9 cellular contexts compared by ENCODE assay signal in the genomic region with DNA sequence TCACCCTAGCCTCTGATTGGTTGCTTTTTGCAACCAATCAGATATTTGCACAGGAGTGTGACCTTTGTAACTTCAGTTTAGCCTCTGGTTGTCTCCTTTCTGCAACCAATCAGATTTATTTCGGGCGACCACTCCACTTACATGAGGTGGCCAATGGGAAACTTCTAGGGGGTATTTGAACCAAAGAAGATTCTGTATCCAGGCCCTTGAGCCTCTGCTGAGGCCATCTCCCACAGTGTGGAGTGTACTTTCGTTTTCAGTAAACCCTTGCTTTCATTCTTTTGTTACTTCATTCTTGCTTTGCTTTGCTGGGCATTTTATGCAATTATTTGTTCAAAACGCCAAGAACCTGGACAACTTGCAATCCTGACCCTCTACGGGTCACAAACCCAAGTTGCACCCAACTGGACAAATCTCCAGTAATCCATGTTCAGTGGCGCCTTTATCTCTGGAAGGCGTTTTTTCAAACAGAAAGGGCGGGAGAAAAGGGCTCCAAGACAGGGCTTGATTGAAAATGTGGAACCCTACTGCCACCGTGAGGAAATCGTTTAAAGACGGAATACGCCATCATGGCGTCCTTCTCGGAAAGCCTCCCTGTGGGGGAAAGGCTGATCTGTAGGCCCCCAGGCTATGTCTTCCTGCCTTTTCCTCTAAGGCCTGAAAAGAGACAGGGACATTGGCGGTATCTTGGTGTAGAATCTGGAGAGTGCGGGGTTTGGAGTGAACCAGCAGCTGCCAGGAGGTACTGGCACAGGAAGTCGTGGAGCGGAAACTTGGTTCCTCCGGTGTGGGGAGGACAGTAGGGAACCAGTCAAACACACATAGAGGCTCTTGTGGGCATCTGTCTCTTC.
DNase-seq lines count a peak whose midpoint lies in the region; ATAC-seq and TF ChIP-seq lines count a peak whose summit lies in the region.
"Had no signal": no experiment of that assay in that cellular context is flagged by ENCODE, and none has a peak within 500 bp of the region (broad histone marks: within the 10 kb centered on the region; RNA-seq: fewer than 3 reads in every experiment).

No MANE protein-coding gene starts in this region.

- DNase-seq in IMR-90 (peak; percentile 86), mammary epithelial cell (peak; percentile 78), gastrocnemius medialis (no peak), OCI-LY7 (ENCODE audit: low spot score) (no peak)
- no peak for DNase-seq in activated naive CD8-positive, alpha-beta T cell treated with anti-CD3 and anti-CD28 coated beads, Interleukin-2, amount 50 U/mL, for 24 hours

- TF ChIP-seq POLR2A in IMR-90 (IDR thresholded peaks at IDR 0.05; ENCODE audit: low read depth, low read length) (no peak), gastrocnemius medialis (IDR thresholded peaks at IDR 0.05) (no peak)

- in situ Hi-C loops in IMR-90 (cut with MboI; ENCODE audit: low sequenced_read_pairs) (no loop called here), mammary epithelial cell (cut with MboI; ENCODE audit: low sequenced_read_pairs in 2 of 2) (no loop called here), gastrocnemius medialis (cut with MboI; ENCODE audit: low sequenced_read_pairs in 4 of 4) (no loop called here)

- H3K56ac ChIP-seq in IMR-90 (ENCODE audit: extremely low read depth, insufficient read depth, low read length) = peak overlapping the region; percentile 97; the same call in 1 of the 2 replicates

- H4K20me1 ChIP-seq in IMR-90 (ENCODE audit: insufficient read depth, low read length) = no peaks in the 10 kb centered on the region
- H4K20me1 ChIP-seq in mammary epithelial cell (ENCODE audit: insufficient read depth, low read length) = no peaks in the 10 kb centered on the region
- no peaks in the 10 kb centered on the region for H4K20me1 ChIP-seq in OCI-LY7 (ENCODE audit: insufficient read depth, low read length)

- POLR2A ChIA-PET in IMR-90 (lab: Charles Lee; ENCODE audit: unreplicated experiment) = no interaction called here
- POLR2A ChIA-PET in OCI-LY7 (lab: Charles Lee) = no interaction called here

- no peaks in the 10 kb centered on the region for H3K9me1 ChIP-seq in IMR-90 (ENCODE audit: insufficient read depth, low read length)

- BruUV-seq in IMR-90 (replicated peaks; lab: Mats Ljungman, UMichigan) = no TSS peak
- no TSS peak for BruUV-seq in mammary epithelial cell (replicated peaks; lab: Mats Ljungman, UMichigan)
- no TSS peak for BruUV-seq in OCI-LY7 (replicated peaks; lab: Mats Ljungman, UMichigan)

- H2BK120ac ChIP-seq in IMR-90 (ENCODE audit: low read depth, low read length) = peak overlapping the region; percentile 100

- peak overlapping the region; percentile 99 for H3K27ac ChIP-seq in IMR-90 (ENCODE audit: insufficient read depth, low read length)
- peak overlapping the region; percentile 36 for H3K27ac ChIP-seq in mammary epithelial cell (ENCODE audit: insufficient read depth, low read depth, low read length)
- H3K27ac ChIP-seq in gastrocnemius medialis = peak overlapping the region in 2 of 4 donors; percentile 71 to 72
- H3K27ac ChIP-seq in OCI-LY7 (ENCODE audit: low read depth, low read length, poor library complexity, severe bottlenecking) = no peak overlapping the region
- H3K27ac ChIP-seq: epithelial cell of prostate had no signal

- peaks cover 8% of the 10 kb centered on the region for H3K9me3 Mint-ChIP-seq in activated naive CD8-positive, alpha-beta T cell treated with anti-CD3 and anti-CD28 coated beads, Interleukin-2, amount 50 U/mL, for 24 hours

- H3K23ac ChIP-seq in IMR-90 (ENCODE audit: low read depth, low read length) = peak overlapping the region; percentile 92

- H3K9me3 ChIP-seq in IMR-90 (ENCODE audit: control insufficient read depth, insufficient read depth, low read length) (peaks cover 4% of the 10 kb centered on the region; the same call in 1 of the 2 replicates), mammary epithelial cell (replicated peaks; ENCODE audit: insufficient read depth, low read length) (no peaks in the 10 kb centered on the region), gastrocnemius medialis (no peaks in the 10 kb centered on the region), OCI-LY7 (ENCODE audit: low read length) (no peaks in the 10 kb centered on the region)

- peak overlapping the region; percentile 95 for H2AFZ ChIP-seq in IMR-90 (replicated peaks; ENCODE audit: low read length, poor library complexity)
- H2AFZ ChIP-seq in mammary epithelial cell (ENCODE audit: low read depth, low read length) = peak overlapping the region; percentile 84
- no peak overlapping the region for H2AFZ ChIP-seq in OCI-LY7 (ENCODE audit: low read length)

- H3K4me1 ChIP-seq in IMR-90 (ENCODE audit: control insufficient read depth, insufficient read depth, low read length) (no peaks in the 10 kb centered on the region), mammary epithelial cell (ENCODE audit: insufficient read depth, low read length) (no peaks in the 10 kb centered on the region), gastrocnemius medialis (peaks cover 0 to 4% of the 10 kb centered on the region in 2 donors), OCI-LY7 (ENCODE audit: insufficient read depth, low read length, poor library complexity, severe bottlenecking) (no peaks in the 10 kb centered on the region)

- H3K79me2 ChIP-seq in mammary epithelial cell (ENCODE audit: insufficient read depth, low read length) (no peaks in the 10 kb centered on the region), OCI-LY7 (ENCODE audit: insufficient read depth, low read depth, low read length) (no peaks in the 10 kb centered on the region)

- dilution Hi-C loops in IMR-90 (cut with HindIII; ENCODE audit: low sequenced_read_pairs, unreplicated experiment) = no loop called here
- dilution Hi-C loops in mammary epithelial cell (cut with HindIII; ENCODE audit: low sequenced_read_pairs) = no loop called here

- H3K4me1 Mint-ChIP-seq in activated naive CD8-positive, alpha-beta T cell treated with anti-CD3 and anti-CD28 coated beads, Interleukin-2, amount 50 U/mL, for 24 hours = no peaks in the 10 kb centered on the region

- peak; percentile 75 for TF ChIP-seq RAD21 in IMR-90 (IDR thresholded peaks at IDR 0.05; ENCODE audit: low read length)

- TF ChIP-seq CTCF in IMR-90 (conservative IDR thresholded peaks at IDR 0.05; ENCODE audit: low read depth, low read length) (peak; percentile 67), mammary epithelial cell (conservative IDR thresholded peaks at IDR 0.05 in 1 of 2, IDR thresholded peaks at IDR 0.05 in 1 of 2; ENCODE audit: extremely low read depth in 1 of 2, insufficient read depth in 1 of 2, low read depth in 1 of 2, low read length in 2 of 2) (peak; percentile 33 to 60), gastrocnemius medialis (IDR thresholded peaks at IDR 0.05 in 4 of 5, conservative IDR thresholded peaks at IDR 0.05 in 1 of 5) (peak in 3 of 5 experiments; percentile 55 to 75 (median 63)), OCI-LY7 (conservative IDR thresholded peaks at IDR 0.05; ENCODE audit: low read length) (no peak)

- peak overlapping the region; percentile 56; the same call in 2 of the 3 replicates for H2BK15ac ChIP-seq in IMR-90 (ENCODE audit: low read depth, low read length)

- no peaks in the 10 kb centered on the region for H3K79me1 ChIP-seq in IMR-90 (ENCODE audit: low read depth in 1 of 2, low read length in 2 of 2)

- H3K9ac ChIP-seq in IMR-90 (ENCODE audit: low read depth, low read length) = peak overlapping the region; percentile 95
- peak overlapping the region; percentile 52 for H3K9ac ChIP-seq in mammary epithelial cell (ENCODE audit: insufficient read depth, low read length)

- CTCF ChIA-PET in IMR-90 (lab: Yijun Ruan, JAX) = no interaction called here
- CTCF ChIA-PET in mammary epithelial cell (lab: Charles Lee; ENCODE audit: low non-redundant PET) = no interaction called here
- CTCF ChIA-PET in OCI-LY7 (lab: Charles Lee; ENCODE audit: unreplicated experiment) = no interaction called here

- no peaks in the 10 kb centered on the region for H3K27me3 Mint-ChIP-seq in activated naive CD8-positive, alpha-beta T cell treated with anti-CD3 and anti-CD28 coated beads, Interleukin-2, amount 50 U/mL, for 24 hours

- intact Hi-C loops in IMR-90 (cut with micrococcal nuclease) (loop anchor here (1.0 to 2.0 kb wide), 5 partner anchors 18 to 94 kb away; no protein-coding TSS in a partner anchor), mammary epithelial cell (cut with micrococcal nuclease) (loop anchor here (1.0 kb wide), 8 partner anchors 17 to 94 kb away; no protein-coding TSS in a partner anchor), gastrocnemius medialis (cut with DNase I; ENCODE audit: low total_unique reads) (loop anchor here (1.0 kb wide), 1 partner anchor 17 kb away; no protein-coding TSS in a partner anchor), OCI-LY7 (cut with micrococcal nuclease; ENCODE audit: unreplicated experiment) (no loop called here)

- peak overlapping the region; percentile 95 for H3K14ac ChIP-seq in IMR-90 (replicated peaks; ENCODE audit: low read depth, low read length)

- peak overlapping the region; percentile 97 for H2BK5ac ChIP-seq in IMR-90 (ENCODE audit: low read depth, low read length, poor library complexity, severe bottlenecking)

- H2AK9ac ChIP-seq in IMR-90 (replicated peaks; ENCODE audit: low read depth, low read length, poor library complexity) = peak overlapping the region; percentile 85

- H3K4me3 ChIP-seq in IMR-90 (ENCODE audit: insufficient read depth, low read depth, low read length) (peak overlapping the region; percentile 65), mammary epithelial cell (replicated peaks in 1 of 3; ENCODE audit: insufficient read depth in 1 of 3, low read depth in 2 of 3, low read length in 3 of 3) (peak overlapping the region; percentile 33 to 49 (median 40)), gastrocnemius medialis (peak overlapping the region in 2 of 4 donors; percentile 56), OCI-LY7 (ENCODE audit: low read depth, low read length, poor library complexity, severe bottlenecking) (no peak overlapping the region)

- H3K18ac ChIP-seq in IMR-90 (ENCODE audit: low read depth, low read length) = peak overlapping the region; percentile 97

- H3K36me3 ChIP-seq in IMR-90 (ENCODE audit: control insufficient read depth, insufficient read depth, low read length) (no peaks in the 10 kb centered on the region), mammary epithelial cell (ENCODE audit: insufficient read depth, low read length) (no peaks in the 10 kb centered on the region), gastrocnemius medialis (no peaks in the 10 kb centered on the region), OCI-LY7 (ENCODE audit: insufficient read depth, low read length) (no peaks in the 10 kb centered on the region)

- no peaks in the 10 kb centered on the region for H3K9me2 ChIP-seq in OCI-LY7 (ENCODE audit: insufficient read depth, low read length)

- peak overlapping the region; percentile 72 to 91 for H4K8ac ChIP-seq in IMR-90 (ENCODE audit: low read depth in 2 of 2, low read length in 2 of 2)

- peak overlapping the region; percentile 98 for H4K91ac ChIP-seq in IMR-90 (ENCODE audit: insufficient read depth, low read depth, low read length)

- H3K36me3 Mint-ChIP-seq in activated naive CD8-positive, alpha-beta T cell treated with anti-CD3 and anti-CD28 coated beads, Interleukin-2, amount 50 U/mL, for 24 hours (ENCODE audit: low read depth) = peaks cover 5% of the 10 kb centered on the region

- H3K27ac Mint-ChIP-seq in activated naive CD8-positive, alpha-beta T cell treated with anti-CD3 and anti-CD28 coated beads, Interleukin-2, amount 50 U/mL, for 24 hours = no peak overlapping the region

- peak overlapping the region; percentile 92 for H4K5ac ChIP-seq in IMR-90 (ENCODE audit: low read depth, low read length)

- 34% methylated on average over 8 of the region's 19 CpGs; no CpG with 5 or more reads in 1 of the 2 experiments for WGBS in IMR-90 (ENCODE audit: extremely low coverage in 2 of 2, insufficient read length in 1 of 2), 2 experiments
- WGBS in mammary epithelial cell (ENCODE audit: low coverage, missing lambda C conversion rate) = 28% methylated on average over 13 of the region's 19 CpGs

- ATAC-seq in GM18870 (IDR thresholded peaks at IDR 0.05; ENCODE audit: unreplicated experiment) = peak; percentile 68
- peak; percentile 72 for ATAC-seq in IMR-90 (ENCODE audit: low read depth)
- no peak for ATAC-seq in gastrocnemius medialis
- no peak for ATAC-seq in HG03457 (IDR thresholded peaks at IDR 0.05; ENCODE audit: unreplicated experiment)
- no peak for ATAC-seq in activated naive CD8-positive, alpha-beta T cell treated with anti-CD3 and anti-CD28 coated beads, Interleukin-2, amount 50 U/mL, for 24 hours
- ATAC-seq in GM18868 (IDR thresholded peaks at IDR 0.05; ENCODE audit: unreplicated experiment) = no peak

- peak overlapping the region; percentile 98 for H2BK20ac ChIP-seq in IMR-90 (ENCODE audit: low read depth, low read length)

- H3K4me2 ChIP-seq in IMR-90 (ENCODE audit: low read depth, low read length) = peak overlapping the region; percentile 87
- peak overlapping the region; percentile 69 for H3K4me2 ChIP-seq in mammary epithelial cell (ENCODE audit: insufficient read depth, low read depth, low read length)
- H3K4me2 ChIP-seq in OCI-LY7 (ENCODE audit: low read length) = no peak overlapping the region

- H3K4ac ChIP-seq in IMR-90 (ENCODE audit: low read depth, low read length) = peak overlapping the region; percentile 98

- H3K27me3 ChIP-seq in IMR-90 (ENCODE audit: control insufficient read depth, insufficient read depth, low read length) (no peaks in the 10 kb centered on the region; the same call in 1 of the 2 replicates), mammary epithelial cell (ENCODE audit: insufficient read depth, low read length) (no peaks in the 10 kb centered on the region), gastrocnemius medialis (no peaks in the 10 kb centered on the region)

- H3K4me3 Mint-ChIP-seq in activated naive CD8-positive, alpha-beta T cell treated with anti-CD3 and anti-CD28 coated beads, Interleukin-2, amount 50 U/mL, for 24 hours = no peak overlapping the region

- no peak overlapping the region for H2AK5ac ChIP-seq in IMR-90 (ENCODE audit: low read depth, low read length)

Comparison
In these comparisons a context has a peak if more than half of its experiments do, and no peak if none do; other contexts are left out.
1. ATAC-seq: peak in GM18870 (single experiment) and IMR-90 (single experiment); none in gastrocnemius medialis (0 of 2), HG03457 (single experiment), activated naive CD8-positive, alpha-beta T cell treated with anti-CD3 and anti-CD28 coated beads, Interleukin-2, amount 50 U/mL, for 24 hours (single experiment) and GM18868 (single experiment).
2. DNase-seq: peak in IMR-90 (single experiment) and mammary epithelial cell (single experiment); none in gastrocnemius medialis (0 of 2), OCI-LY7 (single experiment) and activated naive CD8-positive, alpha-beta T cell treated with anti-CD3 and anti-CD28 coated beads, Interleukin-2, amount 50 U/mL, for 24 hours (single experiment).